Comparison of ENCODE assay signal across 1 cellular context in genomic region chr4:8347660-8348059, GRCh38.
TF ChIP-seq lines count a peak whose summit lies in the region.

No MANE protein-coding gene starts in this region.

TF ChIP-seq in WTC11, 78 proteins besides CTCF, POLR2A, EP300 and RAD21 (continued from another document):
- no peak for TF ChIP-seq TCF7 (CRISPR knock-in tag; IDR thresholded peaks at IDR 0.05; ENCODE audit: low read depth)
- TF ChIP-seq ZNF232 (CRISPR knock-in tag; IDR thresholded peaks at IDR 0.05): no peak
- no peak for TF ChIP-seq FOXP4 (CRISPR knock-in tag; IDR thresholded peaks at IDR 0.05)
- TF ChIP-seq, protein P1, sequence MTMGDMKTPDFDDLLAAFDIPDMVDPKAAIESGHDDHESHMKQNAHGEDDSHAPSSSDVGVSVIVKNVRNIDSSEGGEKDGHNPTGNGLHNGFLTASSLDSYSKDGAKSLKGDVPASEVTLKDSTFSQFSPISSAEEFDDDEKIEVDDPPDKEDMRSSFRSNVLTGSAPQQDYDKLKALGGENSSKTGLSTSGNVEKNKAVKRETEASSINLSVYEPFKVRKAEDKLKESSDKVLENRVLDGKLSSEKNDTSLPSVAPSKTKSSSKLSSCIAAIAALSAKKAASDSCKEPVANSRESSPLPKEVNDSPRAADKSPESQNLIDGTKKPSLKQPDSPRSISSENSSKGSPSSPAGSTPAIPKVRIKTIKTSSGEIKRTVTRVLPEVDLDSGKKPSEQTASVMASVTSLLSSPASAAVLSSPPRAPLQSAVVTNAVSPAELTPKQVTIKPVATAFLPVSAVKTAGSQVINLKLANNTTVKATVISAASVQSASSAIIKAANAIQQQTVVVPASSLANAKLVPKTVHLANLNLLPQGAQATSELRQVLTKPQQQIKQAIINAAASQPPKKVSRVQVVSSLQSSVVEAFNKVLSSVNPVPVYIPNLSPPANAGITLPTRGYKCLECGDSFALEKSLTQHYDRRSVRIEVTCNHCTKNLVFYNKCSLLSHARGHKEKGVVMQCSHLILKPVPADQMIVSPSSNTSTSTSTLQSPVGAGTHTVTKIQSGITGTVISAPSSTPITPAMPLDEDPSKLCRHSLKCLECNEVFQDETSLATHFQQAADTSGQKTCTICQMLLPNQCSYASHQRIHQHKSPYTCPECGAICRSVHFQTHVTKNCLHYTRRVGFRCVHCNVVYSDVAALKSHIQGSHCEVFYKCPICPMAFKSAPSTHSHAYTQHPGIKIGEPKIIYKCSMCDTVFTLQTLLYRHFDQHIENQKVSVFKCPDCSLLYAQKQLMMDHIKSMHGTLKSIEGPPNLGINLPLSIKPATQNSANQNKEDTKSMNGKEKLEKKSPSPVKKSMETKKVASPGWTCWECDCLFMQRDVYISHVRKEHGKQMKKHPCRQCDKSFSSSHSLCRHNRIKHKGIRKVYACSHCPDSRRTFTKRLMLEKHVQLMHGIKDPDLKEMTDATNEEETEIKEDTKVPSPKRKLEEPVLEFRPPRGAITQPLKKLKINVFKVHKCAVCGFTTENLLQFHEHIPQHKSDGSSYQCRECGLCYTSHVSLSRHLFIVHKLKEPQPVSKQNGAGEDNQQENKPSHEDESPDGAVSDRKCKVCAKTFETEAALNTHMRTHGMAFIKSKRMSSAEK (CRISPR knock-in tag; IDR thresholded peaks at IDR 0.05; ENCODE audit: borderline replicate concordance): no peak
- TF ChIP-seq ZNF219 (CRISPR knock-in tag; IDR thresholded peaks at IDR 0.05; ENCODE audit: borderline replicate concordance): no peak
